1 cellular context compared by ENCODE assay signal in the genomic region with DNA sequence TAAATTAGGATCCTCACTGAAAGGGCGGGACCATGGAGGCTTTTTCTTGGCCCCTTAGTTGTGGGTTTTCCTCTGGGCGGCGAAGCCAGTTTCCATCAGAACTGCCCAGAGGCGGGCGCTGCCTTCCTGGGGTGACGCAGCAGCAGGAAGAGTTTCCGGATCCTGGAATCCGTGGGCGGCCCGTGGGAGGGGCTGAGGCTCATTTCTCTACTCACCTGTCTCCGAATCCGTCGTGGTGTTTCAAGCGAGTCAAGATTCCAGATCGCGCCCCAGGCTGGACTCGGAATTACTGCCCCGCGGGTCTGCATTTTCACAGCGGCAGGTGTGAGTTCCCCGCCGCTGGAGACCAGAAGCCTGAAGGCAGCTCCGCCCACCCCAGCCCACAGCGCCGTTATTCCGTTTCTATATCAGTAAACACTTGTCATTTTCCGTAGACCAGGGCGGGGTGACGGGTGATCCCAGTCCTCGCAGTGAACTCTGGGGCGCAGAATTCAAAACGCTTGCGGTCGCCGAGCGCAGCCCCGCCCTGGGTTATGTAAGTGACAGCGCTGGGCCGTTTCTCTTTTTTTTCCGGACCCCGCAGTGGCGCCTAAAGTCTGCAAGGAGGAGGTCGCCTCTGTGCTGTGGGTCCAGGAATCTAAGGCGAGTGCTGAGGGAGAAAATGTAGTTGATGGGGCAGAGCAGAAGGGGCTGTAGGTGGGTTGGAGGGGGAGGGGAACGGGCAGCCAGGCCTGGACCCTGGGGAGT.
TF ChIP-seq lines count a peak whose summit lies in the region.

No MANE protein-coding gene starts in this region.

TF ChIP-seq in HepG2, 621 proteins besides CTCF, POLR2A, EP300 and RAD21 (continued from another document and continues in another):
- TF ChIP-seq, protein P1, sequence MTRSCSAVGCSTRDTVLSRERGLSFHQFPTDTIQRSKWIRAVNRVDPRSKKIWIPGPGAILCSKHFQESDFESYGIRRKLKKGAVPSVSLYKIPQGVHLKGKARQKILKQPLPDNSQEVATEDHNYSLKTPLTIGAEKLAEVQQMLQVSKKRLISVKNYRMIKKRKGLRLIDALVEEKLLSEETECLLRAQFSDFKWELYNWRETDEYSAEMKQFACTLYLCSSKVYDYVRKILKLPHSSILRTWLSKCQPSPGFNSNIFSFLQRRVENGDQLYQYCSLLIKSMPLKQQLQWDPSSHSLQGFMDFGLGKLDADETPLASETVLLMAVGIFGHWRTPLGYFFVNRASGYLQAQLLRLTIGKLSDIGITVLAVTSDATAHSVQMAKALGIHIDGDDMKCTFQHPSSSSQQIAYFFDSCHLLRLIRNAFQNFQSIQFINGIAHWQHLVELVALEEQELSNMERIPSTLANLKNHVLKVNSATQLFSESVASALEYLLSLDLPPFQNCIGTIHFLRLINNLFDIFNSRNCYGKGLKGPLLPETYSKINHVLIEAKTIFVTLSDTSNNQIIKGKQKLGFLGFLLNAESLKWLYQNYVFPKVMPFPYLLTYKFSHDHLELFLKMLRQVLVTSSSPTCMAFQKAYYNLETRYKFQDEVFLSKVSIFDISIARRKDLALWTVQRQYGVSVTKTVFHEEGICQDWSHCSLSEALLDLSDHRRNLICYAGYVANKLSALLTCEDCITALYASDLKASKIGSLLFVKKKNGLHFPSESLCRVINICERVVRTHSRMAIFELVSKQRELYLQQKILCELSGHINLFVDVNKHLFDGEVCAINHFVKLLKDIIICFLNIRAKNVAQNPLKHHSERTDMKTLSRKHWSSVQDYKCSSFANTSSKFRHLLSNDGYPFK (CRISPR knock-in tag; IDR thresholded peaks at IDR 0.05; ENCODE audit: borderline replicate concordance) = peak; percentile 11; the same call in 1 of the 2 replicates
- TF ChIP-seq ONECUT2 (CRISPR knock-in tag; IDR thresholded peaks at IDR 0.05) (no peak), ESRRA (CRISPR knock-in tag; IDR thresholded peaks at IDR 0.05; ENCODE audit: low read depth) (peak; percentile 23; the same call in 1 of the 2 replicates), ELF4 (CRISPR knock-in tag; IDR thresholded peaks at IDR 0.05; ENCODE audit: borderline replicate concordance) (peak; percentile 68; the same call in 1 of the 2 replicates), THAP11 (CRISPR knock-in tag; IDR thresholded peaks at IDR 0.05) (peak; percentile 36; the same call in 1 of the 2 replicates), SALL1 (CRISPR knock-in tag; IDR thresholded peaks at IDR 0.05) (peak; percentile 87; the same call in 1 of the 2 replicates), ZNF577 (CRISPR knock-in tag; IDR thresholded peaks at IDR 0.05; ENCODE audit: borderline replicate concordance, low read depth) (no peak), ZNF629 (CRISPR knock-in tag; conservative IDR thresholded peaks at IDR 0.05) (no peak), GATA4 (IDR thresholded peaks at IDR 0.05; ENCODE audit: borderline replicate concordance, low read depth) (no peak), KLF15 (CRISPR knock-in tag; IDR thresholded peaks at IDR 0.05; ENCODE audit: borderline replicate concordance) (no peak), NR2F1 (CRISPR knock-in tag; IDR thresholded peaks at IDR 0.05) (no peak), NR2F2 (IDR thresholded peaks at IDR 0.05; ENCODE audit: borderline replicate concordance, low read depth) (no peak), ZNF644 (CRISPR knock-in tag; IDR thresholded peaks at IDR 0.05; ENCODE audit: low read depth) (0 out of 2 replicates have a peak, but pooled peaks have one; percentile 21), RBM39 (IDR thresholded peaks at IDR 0.05; ENCODE audit: low read depth, low read length, poor library complexity, severe bottlenecking) (peak; percentile 48), ZNF761 (CRISPR knock-in tag; conservative IDR thresholded peaks at IDR 0.05) (no peak), DMAP1 (CRISPR knock-in tag; IDR thresholded peaks at IDR 0.05) (peak; percentile 53; the same call in 1 of the 2 replicates), RORA (CRISPR knock-in tag; IDR thresholded peaks at IDR 0.05) (no peak), HIVEP1 (CRISPR knock-in tag; IDR thresholded peaks at IDR 0.05) (peak; percentile 35; the same call in 1 of the 2 replicates), SMAD9 (CRISPR knock-in tag; IDR thresholded peaks at IDR 0.05) (no peak), SP1 (IDR thresholded peaks at IDR 0.05) (no peak), SP1 (CRISPR knock-in tag; IDR thresholded peaks at IDR 0.05) (no peak), KLF6 (CRISPR knock-in tag; IDR thresholded peaks at IDR 0.05) (peak; percentile 49; the same call in 1 of the 2 replicates), SPEN (CRISPR knock-in tag; IDR thresholded peaks at IDR 0.05; ENCODE audit: low read depth) (no peak), ZNF225 (CRISPR knock-in tag; IDR thresholded peaks at IDR 0.05) (no peak), BORCS8-MEF2B (CRISPR knock-in tag; IDR thresholded peaks at IDR 0.05) (peak; percentile 71; the same call in 1 of the 2 replicates), POLR2AphosphoS2 (IDR thresholded peaks at IDR 0.05; ENCODE audit: low read depth, low read length) (no peak), FLYWCH1 (CRISPR knock-in tag; IDR thresholded peaks at IDR 0.05) (no peak), ARHGAP35 (CRISPR knock-in tag; IDR thresholded peaks at IDR 0.05; ENCODE audit: borderline replicate concordance) (0 out of 2 replicates have a peak, but pooled peaks have one; percentile 27), ZFP90 (CRISPR knock-in tag; IDR thresholded peaks at IDR 0.05; ENCODE audit: borderline replicate concordance) (0 out of 2 replicates have a peak, but pooled peaks have one; percentile 29), ZNF788 (CRISPR knock-in tag; IDR thresholded peaks at IDR 0.05; ENCODE audit: borderline replicate concordance) (no peak), FOXM1 (CRISPR knock-in tag; IDR thresholded peaks at IDR 0.05) (no peak), U2AF2 (IDR thresholded peaks at IDR 0.05; ENCODE audit: low read depth, low read length) (no peak), MEF2D (CRISPR knock-in tag; IDR thresholded peaks at IDR 0.05) (peak; percentile 64), HMGA1 (CRISPR knock-in tag; conservative IDR thresholded peaks at IDR 0.05) (no peak), ZNF34 (CRISPR knock-in tag; IDR thresholded peaks at IDR 0.05; ENCODE audit: borderline replicate concordance) (peak; percentile 73; the same call in 1 of the 2 replicates), TGIF2 (CRISPR knock-in tag; IDR thresholded peaks at IDR 0.05) (no peak; the same call in 1 of the 2 replicates), ZNF678 (CRISPR knock-in tag; IDR thresholded peaks at IDR 0.05) (no peak; the same call in 1 of the 2 replicates)
- TF ChIP-seq, protein P2, sequence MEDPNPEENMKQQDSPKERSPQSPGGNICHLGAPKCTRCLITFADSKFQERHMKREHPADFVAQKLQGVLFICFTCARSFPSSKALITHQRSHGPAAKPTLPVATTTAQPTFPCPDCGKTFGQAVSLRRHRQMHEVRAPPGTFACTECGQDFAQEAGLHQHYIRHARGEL (CRISPR knock-in tag; IDR thresholded peaks at IDR 0.05) = no peak
- TF ChIP-seq, protein P3, sequence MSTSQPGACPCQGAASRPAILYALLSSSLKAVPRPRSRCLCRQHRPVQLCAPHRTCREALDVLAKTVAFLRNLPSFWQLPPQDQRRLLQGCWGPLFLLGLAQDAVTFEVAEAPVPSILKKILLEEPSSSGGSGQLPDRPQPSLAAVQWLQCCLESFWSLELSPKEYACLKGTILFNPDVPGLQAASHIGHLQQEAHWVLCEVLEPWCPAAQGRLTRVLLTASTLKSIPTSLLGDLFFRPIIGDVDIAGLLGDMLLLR (CRISPR knock-in tag; IDR thresholded peaks at IDR 0.05) = no peak
- TF ChIP-seq, protein P4, sequence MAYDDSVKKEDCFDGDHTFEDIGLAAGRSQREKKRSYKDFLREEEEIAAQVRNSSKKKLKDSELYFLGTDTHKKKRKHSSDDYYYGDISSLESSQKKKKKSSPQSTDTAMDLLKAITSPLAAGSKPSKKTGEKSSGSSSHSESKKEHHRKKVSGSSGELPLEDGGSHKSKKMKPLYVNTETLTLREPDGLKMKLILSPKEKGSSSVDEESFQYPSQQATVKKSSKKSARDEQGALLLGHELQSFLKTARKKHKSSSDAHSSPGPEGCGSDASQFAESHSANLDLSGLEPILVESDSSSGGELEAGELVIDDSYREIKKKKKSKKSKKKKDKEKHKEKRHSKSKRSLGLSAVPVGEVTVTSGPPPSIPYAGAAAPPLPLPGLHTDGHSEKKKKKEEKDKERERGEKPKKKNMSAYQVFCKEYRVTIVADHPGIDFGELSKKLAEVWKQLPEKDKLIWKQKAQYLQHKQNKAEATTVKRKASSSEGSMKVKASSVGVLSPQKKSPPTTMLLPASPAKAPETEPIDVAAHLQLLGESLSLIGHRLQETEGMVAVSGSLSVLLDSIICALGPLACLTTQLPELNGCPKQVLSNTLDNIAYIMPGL (CRISPR knock-in tag; IDR thresholded peaks at IDR 0.05; ENCODE audit: borderline replicate concordance in 1 of 2, low read depth in 1 of 2) = peak in 1 of 2 experiments; percentile 63; a peak in 1 of 4 replicates
- TF ChIP-seq, protein P5, sequence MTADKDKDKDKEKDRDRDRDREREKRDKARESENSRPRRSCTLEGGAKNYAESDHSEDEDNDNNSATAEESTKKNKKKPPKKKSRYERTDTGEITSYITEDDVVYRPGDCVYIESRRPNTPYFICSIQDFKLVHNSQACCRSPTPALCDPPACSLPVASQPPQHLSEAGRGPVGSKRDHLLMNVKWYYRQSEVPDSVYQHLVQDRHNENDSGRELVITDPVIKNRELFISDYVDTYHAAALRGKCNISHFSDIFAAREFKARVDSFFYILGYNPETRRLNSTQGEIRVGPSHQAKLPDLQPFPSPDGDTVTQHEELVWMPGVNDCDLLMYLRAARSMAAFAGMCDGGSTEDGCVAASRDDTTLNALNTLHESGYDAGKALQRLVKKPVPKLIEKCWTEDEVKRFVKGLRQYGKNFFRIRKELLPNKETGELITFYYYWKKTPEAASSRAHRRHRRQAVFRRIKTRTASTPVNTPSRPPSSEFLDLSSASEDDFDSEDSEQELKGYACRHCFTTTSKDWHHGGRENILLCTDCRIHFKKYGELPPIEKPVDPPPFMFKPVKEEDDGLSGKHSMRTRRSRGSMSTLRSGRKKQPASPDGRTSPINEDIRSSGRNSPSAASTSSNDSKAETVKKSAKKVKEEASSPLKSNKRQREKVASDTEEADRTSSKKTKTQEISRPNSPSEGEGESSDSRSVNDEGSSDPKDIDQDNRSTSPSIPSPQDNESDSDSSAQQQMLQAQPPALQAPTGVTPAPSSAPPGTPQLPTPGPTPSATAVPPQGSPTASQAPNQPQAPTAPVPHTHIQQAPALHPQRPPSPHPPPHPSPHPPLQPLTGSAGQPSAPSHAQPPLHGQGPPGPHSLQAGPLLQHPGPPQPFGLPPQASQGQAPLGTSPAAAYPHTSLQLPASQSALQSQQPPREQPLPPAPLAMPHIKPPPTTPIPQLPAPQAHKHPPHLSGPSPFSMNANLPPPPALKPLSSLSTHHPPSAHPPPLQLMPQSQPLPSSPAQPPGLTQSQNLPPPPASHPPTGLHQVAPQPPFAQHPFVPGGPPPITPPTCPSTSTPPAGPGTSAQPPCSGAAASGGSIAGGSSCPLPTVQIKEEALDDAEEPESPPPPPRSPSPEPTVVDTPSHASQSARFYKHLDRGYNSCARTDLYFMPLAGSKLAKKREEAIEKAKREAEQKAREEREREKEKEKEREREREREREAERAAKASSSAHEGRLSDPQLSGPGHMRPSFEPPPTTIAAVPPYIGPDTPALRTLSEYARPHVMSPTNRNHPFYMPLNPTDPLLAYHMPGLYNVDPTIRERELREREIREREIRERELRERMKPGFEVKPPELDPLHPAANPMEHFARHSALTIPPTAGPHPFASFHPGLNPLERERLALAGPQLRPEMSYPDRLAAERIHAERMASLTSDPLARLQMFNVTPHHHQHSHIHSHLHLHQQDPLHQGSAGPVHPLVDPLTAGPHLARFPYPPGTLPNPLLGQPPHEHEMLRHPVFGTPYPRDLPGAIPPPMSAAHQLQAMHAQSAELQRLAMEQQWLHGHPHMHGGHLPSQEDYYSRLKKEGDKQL (CRISPR knock-in tag; IDR thresholded peaks at IDR 0.05; ENCODE audit: low read depth) = no peak
- TF ChIP-seq, protein P6, sequence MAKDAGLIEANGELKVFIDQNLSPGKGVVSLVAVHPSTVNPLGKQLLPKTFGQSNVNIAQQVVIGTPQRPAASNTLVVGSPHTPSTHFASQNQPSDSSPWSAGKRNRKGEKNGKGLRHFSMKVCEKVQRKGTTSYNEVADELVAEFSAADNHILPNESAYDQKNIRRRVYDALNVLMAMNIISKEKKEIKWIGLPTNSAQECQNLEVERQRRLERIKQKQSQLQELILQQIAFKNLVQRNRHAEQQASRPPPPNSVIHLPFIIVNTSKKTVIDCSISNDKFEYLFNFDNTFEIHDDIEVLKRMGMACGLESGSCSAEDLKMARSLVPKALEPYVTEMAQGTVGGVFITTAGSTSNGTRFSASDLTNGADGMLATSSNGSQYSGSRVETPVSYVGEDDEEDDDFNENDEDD (CRISPR knock-in tag; IDR thresholded peaks at IDR 0.05; ENCODE audit: borderline replicate concordance) = peak; percentile 65; the same call in 1 of the 2 replicates
- TF ChIP-seq, protein P7, sequence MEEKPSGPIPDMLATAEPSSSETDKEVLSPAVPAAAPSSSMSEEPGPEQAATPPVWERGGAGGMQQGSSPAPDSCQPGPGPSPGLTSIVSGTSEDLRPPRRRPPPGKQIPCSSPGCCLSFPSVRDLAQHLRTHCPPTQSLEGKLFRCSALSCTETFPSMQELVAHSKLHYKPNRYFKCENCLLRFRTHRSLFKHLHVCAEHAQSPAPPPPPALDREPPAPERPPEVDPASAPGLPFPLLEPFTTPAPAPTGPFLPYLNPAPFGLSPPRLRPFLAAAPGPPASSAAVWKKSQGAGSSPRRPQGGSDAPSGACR (CRISPR knock-in tag; IDR thresholded peaks at IDR 0.05) = no peak
- TF ChIP-seq, protein P8, sequence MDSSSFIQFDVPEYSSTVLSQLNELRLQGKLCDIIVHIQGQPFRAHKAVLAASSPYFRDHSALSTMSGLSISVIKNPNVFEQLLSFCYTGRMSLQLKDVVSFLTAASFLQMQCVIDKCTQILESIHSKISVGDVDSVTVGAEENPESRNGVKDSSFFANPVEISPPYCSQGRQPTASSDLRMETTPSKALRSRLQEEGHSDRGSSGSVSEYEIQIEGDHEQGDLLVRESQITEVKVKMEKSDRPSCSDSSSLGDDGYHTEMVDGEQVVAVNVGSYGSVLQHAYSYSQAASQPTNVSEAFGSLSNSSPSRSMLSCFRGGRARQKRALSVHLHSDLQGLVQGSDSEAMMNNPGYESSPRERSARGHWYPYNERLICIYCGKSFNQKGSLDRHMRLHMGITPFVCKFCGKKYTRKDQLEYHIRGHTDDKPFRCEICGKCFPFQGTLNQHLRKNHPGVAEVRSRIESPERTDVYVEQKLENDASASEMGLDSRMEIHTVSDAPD (CRISPR knock-in tag; IDR thresholded peaks at IDR 0.05) = no peak
- TF ChIP-seq, protein P9, sequence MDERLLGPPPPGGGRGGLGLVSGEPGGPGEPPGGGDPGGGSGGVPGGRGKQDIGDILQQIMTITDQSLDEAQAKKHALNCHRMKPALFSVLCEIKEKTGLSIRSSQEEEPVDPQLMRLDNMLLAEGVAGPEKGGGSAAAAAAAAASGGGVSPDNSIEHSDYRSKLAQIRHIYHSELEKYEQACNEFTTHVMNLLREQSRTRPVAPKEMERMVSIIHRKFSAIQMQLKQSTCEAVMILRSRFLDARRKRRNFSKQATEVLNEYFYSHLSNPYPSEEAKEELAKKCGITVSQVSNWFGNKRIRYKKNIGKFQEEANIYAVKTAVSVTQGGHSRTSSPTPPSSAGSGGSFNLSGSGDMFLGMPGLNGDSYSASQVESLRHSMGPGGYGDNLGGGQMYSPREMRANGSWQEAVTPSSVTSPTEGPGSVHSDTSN (CRISPR knock-in tag; IDR thresholded peaks at IDR 0.05) = no peak
